ENCODE assay signal across 21 cellular contexts in the genomic region with DNA sequence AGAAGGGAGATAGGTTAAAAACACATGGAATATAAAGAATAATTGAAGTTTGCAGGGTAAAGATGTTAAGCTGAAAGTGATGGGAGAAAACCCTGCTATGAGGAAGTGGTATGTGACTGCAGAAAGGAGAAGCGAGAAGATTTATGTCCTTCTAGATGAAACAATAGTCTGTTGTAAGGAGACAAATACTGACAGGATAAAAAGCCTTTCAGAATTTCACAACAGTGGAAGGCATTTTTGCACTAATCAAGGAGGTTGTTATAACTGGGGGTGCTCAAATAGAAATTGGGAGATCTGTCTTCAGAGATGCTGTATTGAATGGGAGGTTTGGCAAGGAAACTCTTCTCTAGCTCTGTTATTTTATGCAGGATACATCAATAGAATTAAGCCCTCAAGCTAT.
"Had no signal": no experiment of that assay in that cellular context is flagged by ENCODE, and none has a peak within 500 bp of the region (broad histone marks: within the 10 kb centered on the region; RNA-seq: fewer than 3 reads in every experiment).

No MANE protein-coding gene starts in this region.

- H3K36me3 ChIP-seq: left lung, prostate gland, upper lobe of right lung had no signal

- H3K27ac ChIP-seq: epithelial cell of prostate, left lung, prostate gland, upper lobe of right lung had no signal

- H3K4me1 Mint-ChIP-seq: activated CD8-positive, alpha-beta memory T cell treated with anti-CD3 and anti-CD28 coated beads, Interleukin-2, amount 10 ng/mL, durations not matched to agents 7 days and 5 days; activated naive CD8-positive, alpha-beta T cell treated with anti-CD3 and anti-CD28 coated beads, Interleukin-2, amount 50 U/mL, for 24 hours; immature natural killer cell; naive thymus-derived CD4-positive, alpha-beta T cell; T-helper 17 cell had no signal

- H3K4me3 Mint-ChIP-seq: activated CD8-positive, alpha-beta memory T cell treated with anti-CD3 and anti-CD28 coated beads, Interleukin-2, amount 10 ng/mL, durations not matched to agents 7 days and 5 days; activated CD8-positive, alpha-beta T cell treated with anti-CD3 and anti-CD28 coated beads for 36 hours; activated naive CD8-positive, alpha-beta T cell treated with anti-CD3 and anti-CD28 coated beads, Interleukin-2, amount 50 U/mL, for 24 hours; activated T-helper 1 cell treated with anti-CD3 and anti-CD28 coated beads, Interleukin-12 subunit alpha, Interleukin-12 subunit beta, Interleukin-2, Interleukin-4 antibody, amounts not matched to agents 30 ng/mL and 10 ng/mL and 1 ng/mL, durations not matched to agents 14 hours and 24 hours and 36 hours; immature natural killer cell; naive thymus-derived CD4-positive, alpha-beta T cell; neural crest cell; T-helper 17 cell had no signal

- H3K9me3 ChIP-seq: left lung, prostate gland, upper lobe of right lung had no signal

- H3K36me3 Mint-ChIP-seq: activated CD8-positive, alpha-beta memory T cell treated with anti-CD3 and anti-CD28 coated beads, Interleukin-2, amount 10 ng/mL, durations not matched to agents 7 days and 5 days; immature natural killer cell; naive thymus-derived CD4-positive, alpha-beta T cell had no signal

- H3K9me3 Mint-ChIP-seq: activated CD8-positive, alpha-beta T cell treated with anti-CD3 and anti-CD28 coated beads for 36 hours; activated naive CD8-positive, alpha-beta T cell treated with anti-CD3 and anti-CD28 coated beads, Interleukin-2, amount 50 U/mL, for 24 hours; neural crest cell had no signal

- H3K27me3 ChIP-seq: left lung, upper lobe of right lung had no signal

- ATAC-seq: activated CD8-positive, alpha-beta memory T cell treated with anti-CD3 and anti-CD28 coated beads, Interleukin-2, amount 10 ng/mL, durations not matched to agents 7 days and 5 days; activated CD8-positive, alpha-beta T cell treated with anti-CD3 and anti-CD28 coated beads for 36 hours; activated naive CD8-positive, alpha-beta T cell treated with anti-CD3 and anti-CD28 coated beads, Interleukin-2, amount 50 U/mL, for 24 hours; left lung; naive thymus-derived CD4-positive, alpha-beta T cell; T-helper 17 cell; upper lobe of right lung had no signal

- H3K27me3 Mint-ChIP-seq: activated CD8-positive, alpha-beta memory T cell treated with anti-CD3 and anti-CD28 coated beads, Interleukin-2, amount 10 ng/mL, durations not matched to agents 7 days and 5 days; activated naive CD8-positive, alpha-beta T cell treated with anti-CD3 and anti-CD28 coated beads, Interleukin-2, amount 50 U/mL, for 24 hours had no signal

- H3K4me1 ChIP-seq: left lung, prostate gland, upper lobe of right lung had no signal

- H3K4me3 ChIP-seq: left lung, lung, prostate gland, upper lobe of right lung had no signal

- DNase-seq: activated CD4-positive, alpha-beta T cell treated with anti-CD3 and anti-CD28 coated beads for 48 hours; activated CD8-positive, alpha-beta memory T cell treated with anti-CD3 and anti-CD28 coated beads, Interleukin-2, amount 10 ng/mL, durations not matched to agents 7 days and 5 days; activated CD8-positive, alpha-beta T cell treated with anti-CD3 and anti-CD28 coated beads for 36 hours; activated gamma-delta T cell; activated naive CD4-positive, alpha-beta T cell treated with anti-CD3 and anti-CD28 coated beads, Interleukin-2, amount 50 U/mL, for 16 hours; activated naive CD8-positive, alpha-beta T cell treated with anti-CD3 and anti-CD28 coated beads, Interleukin-2, amount 50 U/mL, for 24 hours; activated T-cell treated with anti-CD3 and anti-CD28 coated beads for 4 hours; immature natural killer cell; kidney glomerular epithelial cell; left lung; naive thymus-derived CD4-positive, alpha-beta T cell; stimulated activated CD4-positive, alpha-beta T cell treated with anti-CD3 and anti-CD28 coated beads, Interleukin-2, amount 100 ng/mL, for 48 hours; stimulated activated CD8-positive, alpha-beta memory T cell treated with anti-CD3 and anti-CD28 coated beads, Interleukin-4, amount 100 ng/mL, for 48 hours; stimulated activated naive CD4-positive, alpha-beta T cell; T-helper 17 cell; upper lobe of right lung had no signal
